Comparison of ENCODE assay signal across 1 cellular context in genomic region chr9:129626079-129626943, GRCh38.
TF ChIP-seq lines count a peak whose summit lies in the region.

Gene NTMT1, plus strand, starts transcription at chr9:129626163. Its CDS starts 6,541 bp downstream, at chr9:129632704.

TF ChIP-seq in K562, 482 proteins besides CTCF, POLR2A, EP300 and RAD21 (continued from another document and continues in another):
- TF ChIP-seq ZNF717 (CRISPR knock-in tag; IDR thresholded peaks at IDR 0.05) (no peak), FOXP1 (CRISPR knock-in tag; IDR thresholded peaks at IDR 0.05) (no peak), RBBP5 (IDR thresholded peaks at IDR 0.05; ENCODE audit: borderline replicate concordance, insufficient read depth, low read length, poor library complexity, severe bottlenecking) (peak; percentile 74), MLLT1 (IDR thresholded peaks at IDR 0.05) (peak in 1 of 2 experiments; percentile 65; a peak in 1 of 4 replicates), SP2 (IDR thresholded peaks at IDR 0.05; ENCODE audit: extremely low read depth, low read depth, low read length, poor library complexity, severe bottlenecking) (no peak), KDM1A (IDR thresholded peaks at IDR 0.05) (no peak), SMARCB1 (IDR thresholded peaks at IDR 0.05; ENCODE audit: insufficient read length, low read depth) (no peak), POLR3A (IDR thresholded peaks at IDR 0.05; ENCODE audit: borderline replicate concordance, extremely low read depth, insufficient read depth, insufficient read length) (no peak), MYBL2 (IDR thresholded peaks at IDR 0.05; ENCODE audit: low read depth) (no peak), MYBL2 (CRISPR knock-in tag; IDR thresholded peaks at IDR 0.05; ENCODE audit: borderline replicate concordance) (no peak), E2F6 (IDR thresholded peaks at IDR 0.05; ENCODE audit: borderline replicate concordance in 1 of 2, extremely low read depth in 1 of 2, insufficient read depth in 1 of 2, insufficient read length in 1 of 2, low read depth in 1 of 2, low read length in 1 of 2, poor library complexity in 1 of 2, severe bottlenecking in 1 of 2) (peak; percentile 63 to 86), RFX1 (IDR thresholded peaks at IDR 0.05) (no peak), ZNF79 (CRISPR knock-in tag; IDR thresholded peaks at IDR 0.05; ENCODE audit: low read depth) (no peak), MECOM (CRISPR knock-in tag; IDR thresholded peaks at IDR 0.05) (no peak), E4F1 (CRISPR knock-in tag; IDR thresholded peaks at IDR 0.05; ENCODE audit: borderline replicate concordance) (no peak), ELF1 (tag; IDR thresholded peaks at IDR 0.05) (peak; percentile 52; the same call in 1 of the 2 replicates), NR0B1 (IDR thresholded peaks at IDR 0.05; ENCODE audit: partially characterized antibody) (no peak), ZFPM2 (CRISPR knock-in tag; IDR thresholded peaks at IDR 0.05) (no peak), TCFL5 (CRISPR knock-in tag; conservative IDR thresholded peaks at IDR 0.05) (no peak), ARID2 (IDR thresholded peaks at IDR 0.05) (no peak), C11orf30 (IDR thresholded peaks at IDR 0.05; ENCODE audit: low read depth) (peak; percentile 88), ATF7 (IDR thresholded peaks at IDR 0.05) (peak; percentile 81), EZH2 (IDR thresholded peaks at IDR 0.05; ENCODE audit: borderline replicate concordance, low read depth, low read length) (no peak), RHOXF2B (CRISPR knock-in tag; conservative IDR thresholded peaks at IDR 0.05) (no peak), SIX5 (IDR thresholded peaks at IDR 0.05; ENCODE audit: borderline replicate concordance in 1 of 2, insufficient read depth in 1 of 2, low read depth in 1 of 2, low read length in 2 of 2) (no peak), RFX7 (CRISPR knock-in tag; IDR thresholded peaks at IDR 0.05) (no peak), HCFC1 (IDR thresholded peaks at IDR 0.05; ENCODE audit: low read depth, low read length) (peak; percentile 33; the same call in 1 of the 2 replicates)
- TF ChIP-seq, protein P1, sequence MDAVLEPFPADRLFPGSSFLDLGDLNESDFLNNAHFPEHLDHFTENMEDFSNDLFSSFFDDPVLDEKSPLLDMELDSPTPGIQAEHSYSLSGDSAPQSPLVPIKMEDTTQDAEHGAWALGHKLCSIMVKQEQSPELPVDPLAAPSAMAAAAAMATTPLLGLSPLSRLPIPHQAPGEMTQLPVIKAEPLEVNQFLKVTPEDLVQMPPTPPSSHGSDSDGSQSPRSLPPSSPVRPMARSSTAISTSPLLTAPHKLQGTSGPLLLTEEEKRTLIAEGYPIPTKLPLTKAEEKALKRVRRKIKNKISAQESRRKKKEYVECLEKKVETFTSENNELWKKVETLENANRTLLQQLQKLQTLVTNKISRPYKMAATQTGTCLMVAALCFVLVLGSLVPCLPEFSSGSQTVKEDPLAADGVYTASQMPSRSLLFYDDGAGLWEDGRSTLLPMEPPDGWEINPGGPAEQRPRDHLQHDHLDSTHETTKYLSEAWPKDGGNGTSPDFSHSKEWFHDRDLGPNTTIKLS (IDR thresholded peaks at IDR 0.05; ENCODE audit: borderline replicate concordance, low read depth) = peak; percentile 53; the same call in 1 of the 2 replicates
- TF ChIP-seq, protein P2, sequence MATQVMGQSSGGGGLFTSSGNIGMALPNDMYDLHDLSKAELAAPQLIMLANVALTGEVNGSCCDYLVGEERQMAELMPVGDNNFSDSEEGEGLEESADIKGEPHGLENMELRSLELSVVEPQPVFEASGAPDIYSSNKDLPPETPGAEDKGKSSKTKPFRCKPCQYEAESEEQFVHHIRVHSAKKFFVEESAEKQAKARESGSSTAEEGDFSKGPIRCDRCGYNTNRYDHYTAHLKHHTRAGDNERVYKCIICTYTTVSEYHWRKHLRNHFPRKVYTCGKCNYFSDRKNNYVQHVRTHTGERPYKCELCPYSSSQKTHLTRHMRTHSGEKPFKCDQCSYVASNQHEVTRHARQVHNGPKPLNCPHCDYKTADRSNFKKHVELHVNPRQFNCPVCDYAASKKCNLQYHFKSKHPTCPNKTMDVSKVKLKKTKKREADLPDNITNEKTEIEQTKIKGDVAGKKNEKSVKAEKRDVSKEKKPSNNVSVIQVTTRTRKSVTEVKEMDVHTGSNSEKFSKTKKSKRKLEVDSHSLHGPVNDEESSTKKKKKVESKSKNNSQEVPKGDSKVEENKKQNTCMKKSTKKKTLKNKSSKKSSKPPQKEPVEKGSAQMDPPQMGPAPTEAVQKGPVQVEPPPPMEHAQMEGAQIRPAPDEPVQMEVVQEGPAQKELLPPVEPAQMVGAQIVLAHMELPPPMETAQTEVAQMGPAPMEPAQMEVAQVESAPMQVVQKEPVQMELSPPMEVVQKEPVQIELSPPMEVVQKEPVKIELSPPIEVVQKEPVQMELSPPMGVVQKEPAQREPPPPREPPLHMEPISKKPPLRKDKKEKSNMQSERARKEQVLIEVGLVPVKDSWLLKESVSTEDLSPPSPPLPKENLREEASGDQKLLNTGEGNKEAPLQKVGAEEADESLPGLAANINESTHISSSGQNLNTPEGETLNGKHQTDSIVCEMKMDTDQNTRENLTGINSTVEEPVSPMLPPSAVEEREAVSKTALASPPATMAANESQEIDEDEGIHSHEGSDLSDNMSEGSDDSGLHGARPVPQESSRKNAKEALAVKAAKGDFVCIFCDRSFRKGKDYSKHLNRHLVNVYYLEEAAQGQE (CRISPR knock-in tag; IDR thresholded peaks at IDR 0.05; ENCODE audit: low read depth) = peak; percentile 68; the same call in 1 of the 2 replicates
- TF ChIP-seq, protein P3, sequence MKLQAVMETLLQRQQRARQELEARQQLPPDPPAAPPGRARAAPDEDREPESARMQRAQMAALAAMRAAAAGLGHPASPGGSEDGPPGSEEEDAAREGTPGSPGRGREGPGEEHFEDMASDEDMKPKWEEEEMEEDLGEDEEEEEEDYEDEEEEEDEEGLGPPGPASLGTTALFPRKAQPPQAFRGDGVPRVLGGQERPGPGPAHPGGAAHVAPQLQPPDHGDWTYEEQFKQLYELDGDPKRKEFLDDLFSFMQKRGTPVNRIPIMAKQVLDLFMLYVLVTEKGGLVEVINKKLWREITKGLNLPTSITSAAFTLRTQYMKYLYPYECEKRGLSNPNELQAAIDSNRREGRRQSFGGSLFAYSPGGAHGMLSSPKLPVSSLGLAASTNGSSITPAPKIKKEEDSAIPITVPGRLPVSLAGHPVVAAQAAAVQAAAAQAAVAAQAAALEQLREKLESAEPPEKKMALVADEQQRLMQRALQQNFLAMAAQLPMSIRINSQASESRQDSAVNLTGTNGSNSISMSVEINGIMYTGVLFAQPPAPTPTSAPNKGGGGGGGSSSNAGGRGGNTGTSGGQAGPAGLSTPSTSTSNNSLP (IDR thresholded peaks at IDR 0.05; ENCODE audit: borderline replicate concordance, low read depth, low read length) = no peak
- TF ChIP-seq, protein P4, sequence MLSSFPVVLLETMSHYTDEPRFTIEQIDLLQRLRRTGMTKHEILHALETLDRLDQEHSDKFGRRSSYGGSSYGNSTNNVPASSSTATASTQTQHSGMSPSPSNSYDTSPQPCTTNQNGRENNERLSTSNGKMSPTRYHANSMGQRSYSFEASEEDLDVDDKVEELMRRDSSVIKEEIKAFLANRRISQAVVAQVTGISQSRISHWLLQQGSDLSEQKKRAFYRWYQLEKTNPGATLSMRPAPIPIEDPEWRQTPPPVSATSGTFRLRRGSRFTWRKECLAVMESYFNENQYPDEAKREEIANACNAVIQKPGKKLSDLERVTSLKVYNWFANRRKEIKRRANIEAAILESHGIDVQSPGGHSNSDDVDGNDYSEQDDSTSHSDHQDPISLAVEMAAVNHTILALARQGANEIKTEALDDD (IDR thresholded peaks at IDR 0.05) = no peak
- TF ChIP-seq, protein P5, sequence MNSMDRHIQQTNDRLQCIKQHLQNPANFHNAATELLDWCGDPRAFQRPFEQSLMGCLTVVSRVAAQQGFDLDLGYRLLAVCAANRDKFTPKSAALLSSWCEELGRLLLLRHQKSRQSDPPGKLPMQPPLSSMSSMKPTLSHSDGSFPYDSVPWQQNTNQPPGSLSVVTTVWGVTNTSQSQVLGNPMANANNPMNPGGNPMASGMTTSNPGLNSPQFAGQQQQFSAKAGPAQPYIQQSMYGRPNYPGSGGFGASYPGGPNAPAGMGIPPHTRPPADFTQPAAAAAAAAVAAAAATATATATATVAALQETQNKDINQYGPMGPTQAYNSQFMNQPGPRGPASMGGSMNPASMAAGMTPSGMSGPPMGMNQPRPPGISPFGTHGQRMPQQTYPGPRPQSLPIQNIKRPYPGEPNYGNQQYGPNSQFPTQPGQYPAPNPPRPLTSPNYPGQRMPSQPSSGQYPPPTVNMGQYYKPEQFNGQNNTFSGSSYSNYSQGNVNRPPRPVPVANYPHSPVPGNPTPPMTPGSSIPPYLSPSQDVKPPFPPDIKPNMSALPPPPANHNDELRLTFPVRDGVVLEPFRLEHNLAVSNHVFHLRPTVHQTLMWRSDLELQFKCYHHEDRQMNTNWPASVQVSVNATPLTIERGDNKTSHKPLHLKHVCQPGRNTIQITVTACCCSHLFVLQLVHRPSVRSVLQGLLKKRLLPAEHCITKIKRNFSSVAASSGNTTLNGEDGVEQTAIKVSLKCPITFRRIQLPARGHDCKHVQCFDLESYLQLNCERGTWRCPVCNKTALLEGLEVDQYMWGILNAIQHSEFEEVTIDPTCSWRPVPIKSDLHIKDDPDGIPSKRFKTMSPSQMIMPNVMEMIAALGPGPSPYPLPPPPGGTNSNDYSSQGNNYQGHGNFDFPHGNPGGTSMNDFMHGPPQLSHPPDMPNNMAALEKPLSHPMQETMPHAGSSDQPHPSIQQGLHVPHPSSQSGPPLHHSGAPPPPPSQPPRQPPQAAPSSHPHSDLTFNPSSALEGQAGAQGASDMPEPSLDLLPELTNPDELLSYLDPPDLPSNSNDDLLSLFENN (IDR thresholded peaks at IDR 0.05; ENCODE audit: low read depth in 2 of 2, low read length in 2 of 2) = no peak
- TF ChIP-seq, protein P6, sequence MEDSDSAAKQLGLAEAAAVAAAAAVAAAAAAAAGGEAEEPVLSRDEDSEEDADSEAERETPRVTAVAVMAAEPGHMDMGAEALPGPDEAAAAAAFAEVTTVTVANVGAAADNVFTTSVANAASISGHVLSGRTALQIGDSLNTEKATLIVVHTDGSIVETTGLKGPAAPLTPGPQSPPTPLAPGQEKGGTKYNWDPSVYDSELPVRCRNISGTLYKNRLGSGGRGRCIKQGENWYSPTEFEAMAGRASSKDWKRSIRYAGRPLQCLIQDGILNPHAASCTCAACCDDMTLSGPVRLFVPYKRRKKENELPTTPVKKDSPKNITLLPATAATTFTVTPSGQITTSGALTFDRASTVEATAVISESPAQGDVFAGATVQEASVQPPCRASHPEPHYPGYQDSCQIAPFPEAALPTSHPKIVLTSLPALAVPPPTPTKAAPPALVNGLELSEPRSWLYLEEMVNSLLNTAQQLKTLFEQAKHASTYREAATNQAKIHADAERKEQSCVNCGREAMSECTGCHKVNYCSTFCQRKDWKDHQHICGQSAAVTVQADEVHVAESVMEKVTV (CRISPR knock-in tag; IDR thresholded peaks at IDR 0.05) = no peak
